ENCODE assay signal across 25 cellular contexts in the genomic region with DNA sequence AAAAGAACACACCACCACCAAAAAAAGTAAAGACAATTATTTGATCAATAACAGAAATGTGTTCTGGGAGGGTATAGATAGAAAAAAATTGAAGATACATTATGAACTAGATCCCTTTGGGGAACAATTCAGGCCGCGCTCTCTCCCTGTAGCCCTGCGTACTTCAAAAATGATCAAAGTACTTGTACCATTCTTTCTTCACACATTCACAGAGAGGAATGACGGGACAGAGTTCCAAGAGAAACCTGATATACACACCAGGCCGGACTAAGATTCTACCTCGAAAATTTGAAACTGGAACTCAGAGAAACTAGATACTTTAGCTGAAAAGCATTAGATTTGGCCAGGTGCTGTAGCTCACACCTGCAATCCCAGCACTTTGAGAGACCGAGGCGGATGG. TPM values are rescaled to one million over a fixed set of nuclear protein-coding genes. Genes with fewer than 3 reads are reported as not detected.
DNase-seq lines count a peak whose midpoint lies in the region; ATAC-seq and TF ChIP-seq lines count a peak whose summit lies in the region.
"Had no signal": no experiment of that assay in that cellular context is flagged by ENCODE, and none has a peak within 500 bp of the region (broad histone marks: within the 10 kb centered on the region; RNA-seq: fewer than 3 reads in every experiment).

No MANE protein-coding gene starts in this region.

- ATAC-seq in Right ventricle myocardium superior (ENCODE audit: poor library complexity) (peak; percentile 59), left ventricle myocardium superior (peak; percentile 49), Right ventricle myocardium inferior (no peak), HG02885 (IDR thresholded peaks at IDR 0.05; ENCODE audit: poor library complexity, unreplicated experiment) (no peak)
- ATAC-seq in CD4-positive, alpha-beta T cell (ENCODE audit: poor library complexity): no peak
- ATAC-seq: A549, GM12878 had no signal

- H3K9me3 ChIP-seq in right atrium auricular region: no peaks in the 10 kb centered on the region
- no peaks in the 10 kb centered on the region for H3K9me3 ChIP-seq in CD4-positive, alpha-beta T cell (ENCODE audit: control insufficient read depth, low read length)
- H3K9me3 ChIP-seq: A549; BLaER1 treated with 17β-estradiol and CSF1 and Interleukin-3, amounts not matched to agents 10 nM and 100 nM had no signal

- H3K27me3 Mint-ChIP-seq in CD4-positive, alpha-beta T cell: no peaks in the 10 kb centered on the region
- no peaks in the 10 kb centered on the region for H3K27me3 Mint-ChIP-seq in mesothelial cell of epicardium (ENCODE audit: low read depth)
- H3K27me3 Mint-ChIP-seq: B cell; CD4-positive, alpha-beta memory T cell had no signal

- H3K4me3 ChIP-seq in right atrium auricular region: no peak overlapping the region
- H3K4me3 ChIP-seq: A549; BLaER1 treated with 17β-estradiol and CSF1 and Interleukin-3, amounts not matched to agents 10 nM and 100 nM; GM12878 had no signal

- H3K27ac ChIP-seq in right atrium auricular region: no peak overlapping the region
- H3K27ac ChIP-seq in CD4-positive, alpha-beta T cell (ENCODE audit: low read depth, low read length): no peak overlapping the region
- H3K27ac ChIP-seq: 22Rv1; A549; BLaER1 treated with 17β-estradiol and CSF1 and Interleukin-3, amounts not matched to agents 10 nM and 100 nM; C4-2B had no signal

- CTCF ChIA-PET in CD4-positive, alpha-beta T cell (lab: Charles Lee): interaction anchor here (1.1 kb wide), 1 partner anchor 30 kb away, joined by 3 read pairs; no protein-coding TSS in a partner anchor

- no peak for TF ChIP-seq CTCF in right atrium auricular region (IDR thresholded peaks at IDR 0.05)
- no peak for TF ChIP-seq CTCF in CD4-positive, alpha-beta T cell (IDR thresholded peaks at IDR 0.05)
- no peak for TF ChIP-seq CTCF in mesothelial cell of epicardium (IDR thresholded peaks at IDR 0.05; ENCODE audit: unreplicated experiment)

- peak overlapping the region; percentile 30 for H3K27ac Mint-ChIP-seq in CD4-positive, alpha-beta T cell
- peak overlapping the region; percentile 9 for H3K27ac Mint-ChIP-seq in mesothelial cell of epicardium
- H3K27ac Mint-ChIP-seq: B cell had no signal

- peaks cover 0 to 6% of the 10 kb centered on the region in 2 donors for H3K4me1 ChIP-seq in right atrium auricular region
- H3K4me1 ChIP-seq: A549 had no signal

- H3K9me3 Mint-ChIP-seq in CD4-positive, alpha-beta T cell: no peaks in the 10 kb centered on the region
- H3K9me3 Mint-ChIP-seq in mesothelial cell of epicardium: no peaks in the 10 kb centered on the region
- H3K9me3 Mint-ChIP-seq: CD4-positive, alpha-beta memory T cell; CD8-positive, alpha-beta memory T cell had no signal

- peaks cover 93% of the 10 kb centered on the region for H3K36me3 ChIP-seq in right atrium auricular region

- no peak for DNase-seq in Right ventricle myocardium superior
- DNase-seq in right atrium auricular region (ENCODE audit: low spot score): no peak
- DNase-seq in left ventricle myocardium superior: no peak
- no peak for DNase-seq in Right ventricle myocardium inferior (ENCODE audit: missing footprints)
- no peak for DNase-seq in CD4-positive, alpha-beta T cell
- no peak for DNase-seq in mesothelial cell of epicardium (ENCODE audit: low spot score in 2 of 2, unreplicated experiment in 2 of 2)
- DNase-seq in NCI-H1930 (lab: John Stamatoyannopoulos, UW): no peak
- DNase-seq: AML-193; CD4-positive, alpha-beta memory T cell; CD8-positive, alpha-beta memory T cell; COR-L47; DMS 273 treated with DMSO at 0.1 percent for 48 hours; DMS153; DMS53; DMS79; DND-41; EL; GDM1 had no signal

- no peaks in the 10 kb centered on the region for H3K27me3 ChIP-seq in right atrium auricular region
- H3K27me3 ChIP-seq in CD4-positive, alpha-beta T cell (ENCODE audit: control insufficient read depth, insufficient read depth, low read length): no peaks in the 10 kb centered on the region
- H3K27me3 ChIP-seq: BLaER1 treated with 17β-estradiol and CSF1 and Interleukin-3, amounts not matched to agents 10 nM and 100 nM had no signal

- intact Hi-C loops in Right ventricle myocardium superior (cut with DNase I): no loop called here
- intact Hi-C loops in left ventricle myocardium superior (cut with micrococcal nuclease): no loop called here
- intact Hi-C loops in Right ventricle myocardium inferior (cut with DNase I): loop anchor here (5.0 kb wide), 1 partner anchor 37 kb away; no protein-coding TSS in a partner anchor
- intact Hi-C loops in CD4-positive, alpha-beta T cell (cut with DNase I, micrococcal nuclease): no loop called here

- no peak overlapping the region for H3K4me3 Mint-ChIP-seq in CD4-positive, alpha-beta T cell
- H3K4me3 Mint-ChIP-seq in mesothelial cell of epicardium: no peak overlapping the region
- H3K4me3 Mint-ChIP-seq: B cell; CD4-positive, alpha-beta memory T cell; CD8-positive, alpha-beta memory T cell had no signal

- POLR2A ChIA-PET in CD4-positive, alpha-beta T cell (lab: Charles Lee): no interaction called here

- H3K36me3 Mint-ChIP-seq in CD4-positive, alpha-beta T cell (ENCODE audit: low read depth): peaks cover 90% of the 10 kb centered on the region
- peaks cover 55% of the 10 kb centered on the region for H3K36me3 Mint-ChIP-seq in mesothelial cell of epicardium

- H3K4me1 Mint-ChIP-seq in CD4-positive, alpha-beta T cell (ENCODE audit: low read depth): no peaks in the 10 kb centered on the region
- no peaks in the 10 kb centered on the region for H3K4me1 Mint-ChIP-seq in mesothelial cell of epicardium
- H3K4me1 Mint-ChIP-seq: B cell had no signal

RNA-seq across cellular contexts. Expression of a gene that starts 50.0 kb away (rescaled TPM):
- total RNA-seq in Right ventricle myocardium superior: 68.3 TPM
- 10 to 100 TPM; 54.3 to 63.2 TPM for total RNA-seq in right atrium auricular region
- 88.9 TPM for total RNA-seq in left ventricle myocardium superior
- 70.2 TPM for total RNA-seq in Right ventricle myocardium inferior
- total RNA-seq in CD4-positive, alpha-beta T cell: 100 to 1,000 TPM; 164 to 184 TPM
- 194 to 213 TPM (median 204 TPM) in 3 replicates for total RNA-seq in mesothelial cell of epicardium

Comparison
In these comparisons a context has a peak if more than half of its experiments do, and no peak if none do; other contexts are left out.
1. ATAC-seq: peak in Right ventricle myocardium superior (single experiment) and left ventricle myocardium superior (single experiment); none in Right ventricle myocardium inferior (single experiment), CD4-positive, alpha-beta T cell (single experiment) and HG02885 (single experiment).